In genomic region chr3:71520186-71521020, GRCh38 we compare ENCODE assay signal across 24 cellular contexts.
DNase-seq lines count a peak whose midpoint lies in the region; ATAC-seq, FAIRE-seq and TF ChIP-seq lines count a peak whose summit lies in the region.
"Had no signal": no experiment of that assay in that cellular context is flagged by ENCODE, and none has a peak within 500 bp of the region (broad histone marks: within the 10 kb centered on the region; RNA-seq: fewer than 3 reads in every experiment).

No MANE protein-coding gene starts in this region.

- TF ChIP-seq POLR2A in breast epithelium (IDR thresholded peaks at IDR 0.05) = no peak
- no peak for TF ChIP-seq POLR2A in K562 (conservative IDR thresholded peaks at IDR 0.05)
- no peak for TF ChIP-seq POLR2A in ovary (IDR thresholded peaks at IDR 0.05)

- no peaks in the 10 kb centered on the region for H3K79me2 ChIP-seq in K562 (ENCODE audit: control insufficient read depth, insufficient read depth, low read length)
- H3K79me2 ChIP-seq in mesendoderm (ENCODE audit: control insufficient read depth, insufficient read depth, low read length) = no peaks in the 10 kb centered on the region

- no peak overlapping the region for H2AK5ac ChIP-seq in mesendoderm (ENCODE audit: low read length)

- H3K9me3 ChIP-seq in breast epithelium = no peaks in the 10 kb centered on the region
- H3K9me3 ChIP-seq in K562 (replicated peaks; ENCODE audit: control insufficient read depth, insufficient read depth, low read depth, low read length) = no peaks in the 10 kb centered on the region
- no peaks in the 10 kb centered on the region for H3K9me3 ChIP-seq in kidney (ENCODE audit: control insufficient read depth in 1 of 2, low read length in 2 of 2)
- H3K9me3 ChIP-seq in ovary = no peaks in the 10 kb centered on the region
- H3K9me3 ChIP-seq: gastrocnemius medialis, vagina had no signal

- H3K4me2 ChIP-seq in K562 (ENCODE audit: insufficient read depth, low read length) (no peak overlapping the region), mesendoderm (ENCODE audit: low read length) (no peak overlapping the region)

- no peak overlapping the region for H2BK120ac ChIP-seq in mesendoderm (ENCODE audit: low read depth, low read length)

- 43% methylated on average over 10 of the region's 10 CpGs for WGBS in K562 (ENCODE audit: insufficient coverage, low coverage, missing lambda C conversion rate)
- no CpG with 5 or more reads among the region's 10 CpGs for WGBS in mesendoderm (ENCODE audit: extremely low coverage, insufficient coverage, low lambda C conversion rate)
- 91 to 95% (median 92%) methylated on average over 10 of the region's 10 CpGs for WGBS in ovary, 3 donors

- peak overlapping the region; percentile 60 for H3K27ac Mint-ChIP-seq in MCF 10A (ENCODE audit: low read depth, unreplicated experiment)
- H3K27ac Mint-ChIP-seq: brain; natural killer cell treated with Interleukin-12 subunit alpha and Interleukin-12 subunit beta and Interleukin-15 and Interleukin-18, amount 100 ng/mL, for 72 hours had no signal

- no TSS peak for BruUV-seq in MCF 10A (replicated peaks; lab: Mats Ljungman, UMichigan)
- BruUV-seq in K562 (replicated peaks; lab: Mats Ljungman, UMichigan) = no TSS peak

- no peak for TF ChIP-seq EP300 in K562 (IDR thresholded peaks at IDR 0.05; ENCODE audit: low read length)
- TF ChIP-seq EP300 in ovary (IDR thresholded peaks at IDR 0.05) = no peak

- DNase-seq in MCF 10A (ENCODE audit: unreplicated experiment) = no peak
- no peak for DNase-seq in breast epithelium (ENCODE audit: low spot score in 2 of 2)
- DNase-seq in K562 (ENCODE audit: extremely low read depth in 1 of 4, low spot score in 3 of 4) = peak in 1 of 4 experiments; percentile 24
- peak; percentile 50 for DNase-seq in mesendoderm
- no peak for DNase-seq in kidney
- DNase-seq in NCI-H1417 treated with DMSO at 0.1 percent for 48 hours (lab: John Stamatoyannopoulos, UW) = no peak
- DNase-seq in ovary = no peak
- DNase-seq in 8988T = no peak
- DNase-seq: activated T-cell treated with anti-CD3 and anti-CD28 coated beads, Interleukin-2, amount 50 U/mL, for 1 hour; DMS153; dorsolateral prefrontal cortex; gastrocnemius medialis; KBM-7; MV-4-11; NCI-H187 treated with DMSO at 0.1 percent for 48 hours; NCI-H446; small intestine; stimulated activated CD4-positive, alpha-beta T cell treated with anti-CD3 and anti-CD28 coated beads, Interleukin-4, amount 100 ng/mL, for 1 hour had no signal

- TF ChIP-seq CTCF in MCF 10A (IDR thresholded peaks at IDR 0.05; ENCODE audit: unreplicated experiment) = no peak
- no peak for TF ChIP-seq CTCF in breast epithelium (IDR thresholded peaks at IDR 0.05)
- no peak for TF ChIP-seq CTCF in K562 (IDR thresholded peaks at IDR 0.05 in 2 of 3, conservative IDR thresholded peaks at IDR 0.05 in 1 of 3; ENCODE audit: insufficient read depth in 2 of 3, low read depth in 1 of 3, low read length in 3 of 3)
- no peak for TF ChIP-seq CTCF in kidney (IDR thresholded peaks at IDR 0.05; ENCODE audit: borderline replicate concordance, extremely low read depth, insufficient read depth)
- no peak for TF ChIP-seq CTCF in ovary (IDR thresholded peaks at IDR 0.05)

- POLR2A ChIA-PET in MCF 10A (lab: Yijun Ruan, JAX) (interaction anchor here (0.5 kb wide), 1 partner anchor 289 kb away, joined by 3 read pairs; no protein-coding TSS in a partner anchor), K562 (lab: Yijun Ruan, JAX) (no interaction called here)

- no peaks in the 10 kb centered on the region for H3K36me3 Mint-ChIP-seq in MCF 10A (ENCODE audit: insufficient read depth, unreplicated experiment)
- H3K36me3 Mint-ChIP-seq: activated naive CD4-positive, alpha-beta T cell treated with anti-CD3 and anti-CD28 coated beads, Interleukin-2, amount 50 U/mL, for 72 hours; brain; natural killer cell treated with Interleukin-12 subunit alpha and Interleukin-12 subunit beta and Interleukin-15 and Interleukin-18, amount 100 ng/mL, for 72 hours had no signal

- no peaks in the 10 kb centered on the region for H3K9me3 Mint-ChIP-seq in MCF 10A (ENCODE audit: unreplicated experiment)
- H3K9me3 Mint-ChIP-seq: activated naive CD4-positive, alpha-beta T cell treated with anti-CD3 and anti-CD28 coated beads, Interleukin-2, amount 50 U/mL, for 72 hours; brain; CD14-positive monocyte; natural killer cell treated with Interleukin-12 subunit alpha and Interleukin-12 subunit beta and Interleukin-15 and Interleukin-18, amount 100 ng/mL, for 72 hours had no signal

- H4K20me1 ChIP-seq in K562 (replicated peaks; ENCODE audit: control insufficient read depth, insufficient read depth, low read length) = no peaks in the 10 kb centered on the region

- no peak overlapping the region for H3K4ac ChIP-seq in mesendoderm (ENCODE audit: low read depth, low read length)

- H4K8ac ChIP-seq in mesendoderm (ENCODE audit: low read depth, low read length) = no peak overlapping the region

- H3K36me3 ChIP-seq in breast epithelium (no peaks in the 10 kb centered on the region), K562 (ENCODE audit: control insufficient read depth, insufficient read depth, low read length) (0 out of 3 replicates have a peak, but pooled peaks cover 2% of the 10 kb centered on the region), mesendoderm (ENCODE audit: control insufficient read depth, insufficient read depth, low read length) (no peaks in the 10 kb centered on the region), kidney (ENCODE audit: control insufficient read depth in 1 of 2, insufficient read depth in 2 of 2, low read length in 2 of 2) (no peaks in the 10 kb centered on the region), ovary (no peaks in the 10 kb centered on the region)
- H3K36me3 ChIP-seq: gastrocnemius medialis, vagina had no signal

- FAIRE-seq in K562 (lab: Jason Lieb, UNC) = no peak
- FAIRE-seq in kidney (lab: Jason Lieb, UNC) = no peak
- FAIRE-seq: GM12892, small intestine had no signal

- no peak for TF ChIP-seq RAD21 in K562 (CRISPR knock-in tag; conservative IDR thresholded peaks at IDR 0.05 in 1 of 2, IDR thresholded peaks at IDR 0.05 in 1 of 2)

- CTCF ChIA-PET in MCF 10A (lab: Yijun Ruan, JAX) = interaction anchor here (0.5 kb wide), 1 partner anchor 162 kb away, joined by 3 read pairs; no protein-coding TSS in a partner anchor
- CTCF ChIA-PET in K562 (lab: Yijun Ruan, JAX; ENCODE audit: low intra/inter-chr PET ratio) = no interaction called here

- in situ Hi-C loops in K562 (cut with MboI) = no loop called here

- no peaks in the 10 kb centered on the region for H3K9me1 ChIP-seq in K562 (ENCODE audit: control insufficient read depth, insufficient read depth, low read length)

- H3K79me1 ChIP-seq in mesendoderm (ENCODE audit: low read length) = no peaks in the 10 kb centered on the region

- H2AFZ ChIP-seq in K562 (ENCODE audit: low read depth, low read length) = peak overlapping the region; percentile 14; the same call in 1 of the 2 replicates

- H3K27me3 ChIP-seq in breast epithelium (no peaks in the 10 kb centered on the region), K562 (ENCODE audit: control insufficient read depth in 2 of 2, insufficient read depth in 2 of 2, low read length in 2 of 2) (no peaks in the 10 kb centered on the region), mesendoderm (ENCODE audit: insufficient read depth, low read length, poor library complexity) (no peaks in the 10 kb centered on the region), ovary (no peaks in the 10 kb centered on the region)
- H3K27me3 ChIP-seq: dorsolateral prefrontal cortex, gastrocnemius medialis, vagina had no signal

- peak; percentile 64 for ATAC-seq in K562
- ATAC-seq: gastrocnemius medialis; natural killer cell treated with Interleukin-12 subunit alpha and Interleukin-12 subunit beta and Interleukin-15 and Interleukin-18, amount 100 ng/mL, for 72 hours had no signal

- intact Hi-C loops in MCF 10A (cut with micrococcal nuclease) = no loop called here
- intact Hi-C loops in breast epithelium (cut with DNase I; ENCODE audit: low total_unique reads) = no loop called here
- intact Hi-C loops in K562 (cut with micrococcal nuclease) = no loop called here
- intact Hi-C loops in kidney (cut with DNase I) = no loop called here
- intact Hi-C loops in ovary (cut with DNase I) = no loop called here

- peaks cover 0 to 5% of the 10 kb centered on the region in 2 donors for H3K4me1 ChIP-seq in breast epithelium
- peaks cover 0 to 16% of the 10 kb centered on the region in 2 experiments; a peak in 2 of 5 replicates for H3K4me1 ChIP-seq in K562 (replicated peaks in 1 of 2; ENCODE audit: control insufficient read depth in 2 of 2, insufficient read depth in 2 of 2, low read length in 2 of 2)
- peaks cover 7% of the 10 kb centered on the region for H3K4me1 ChIP-seq in mesendoderm (ENCODE audit: control insufficient read depth, low read depth, low read length)
- no peaks in the 10 kb centered on the region for H3K4me1 ChIP-seq in kidney (ENCODE audit: control insufficient read depth in 1 of 2, insufficient read depth in 1 of 2, low read depth in 1 of 2, low read length in 2 of 2)
- H3K4me1 ChIP-seq in ovary (ENCODE audit: insufficient read depth) = peaks cover 7% of the 10 kb centered on the region
- H3K4me1 ChIP-seq: vagina had no signal

- no peak overlapping the region for H3K23ac ChIP-seq in mesendoderm (ENCODE audit: low read length)

- no peak overlapping the region for H4K5ac ChIP-seq in mesendoderm (ENCODE audit: low read length)

- H3K27me3 Mint-ChIP-seq in MCF 10A (ENCODE audit: insufficient read depth, unreplicated experiment) = no peaks in the 10 kb centered on the region
- H3K27me3 Mint-ChIP-seq: brain; natural killer cell treated with Interleukin-12 subunit alpha and Interleukin-12 subunit beta and Interleukin-15 and Interleukin-18, amount 100 ng/mL, for 72 hours had no signal

- H3K4me3 ChIP-seq in breast epithelium = no peak overlapping the region
- H3K4me3 ChIP-seq in K562 = no peak overlapping the region
- H3K4me3 ChIP-seq in mesendoderm (ENCODE audit: low read length) = no peak overlapping the region
- no peak overlapping the region for H3K4me3 ChIP-seq in kidney (ENCODE audit: low read length in 2 of 2)
- H3K4me3 ChIP-seq in ovary = no peak overlapping the region
- H3K4me3 ChIP-seq: dorsolateral prefrontal cortex, gastrocnemius medialis, vagina had no signal

- H2BK5ac ChIP-seq in mesendoderm (ENCODE audit: low read length) = no peak overlapping the region

- no peak overlapping the region for H3K27ac ChIP-seq in breast epithelium
- H3K27ac ChIP-seq in K562 (ENCODE audit: extremely low read depth, low read depth, low read length) = no peak overlapping the region; the same call in 2 of the 3 replicates
- peak overlapping the region; percentile 4 for H3K27ac ChIP-seq in mesendoderm (ENCODE audit: low read depth, low read length)
- H3K27ac ChIP-seq in kidney (ENCODE audit: low read depth in 2 of 2, low read length in 2 of 2) = no peak overlapping the region
- H3K27ac ChIP-seq in ovary = no peak overlapping the region
- H3K27ac ChIP-seq: dorsolateral prefrontal cortex, gastrocnemius medialis, vagina had no signal

- peak overlapping the region in 1 of 2 experiments; percentile 33; a peak in 1 of 4 replicates for H3K9ac ChIP-seq in K562 (ENCODE audit: insufficient read depth in 1 of 2, low read depth in 2 of 2, low read length in 2 of 2)
- H3K9ac ChIP-seq in mesendoderm (ENCODE audit: low read length) = no peak overlapping the region
- no peak overlapping the region for H3K9ac ChIP-seq in kidney (ENCODE audit: low read length in 2 of 2)

- H3K4me1 Mint-ChIP-seq in MCF 10A (ENCODE audit: insufficient read depth, unreplicated experiment) = peaks cover 19% of the 10 kb centered on the region

- no peak overlapping the region for H2BK15ac ChIP-seq in mesendoderm (replicated peaks; ENCODE audit: low read depth)

- no peak overlapping the region for H3K56ac ChIP-seq in mesendoderm (ENCODE audit: low read length)

- peak overlapping the region; percentile 16 for H3K18ac ChIP-seq in mesendoderm (ENCODE audit: low read length)

- no peak overlapping the region for H3K4me3 Mint-ChIP-seq in MCF 10A (ENCODE audit: unreplicated experiment)
- H3K4me3 Mint-ChIP-seq: brain; CD14-positive monocyte; natural killer cell treated with Interleukin-12 subunit alpha and Interleukin-12 subunit beta and Interleukin-15 and Interleukin-18, amount 100 ng/mL, for 72 hours had no signal
